In genomic region chr22:45551310-45552016, GRCh38 we compare ENCODE assay signal across 10 cellular contexts. TPM values are rescaled to one million over a fixed set of nuclear protein-coding genes. Genes with fewer than 3 reads are reported as not detected.
A peak's percentile ranks its signal among the peaks of the same experiment; 100 is the strongest.
DNase-seq lines count a peak whose midpoint lies in the region; ATAC-seq and TF ChIP-seq lines count a peak whose summit lies in the region.
"Had no signal": no experiment of that assay in that cellular context is flagged by ENCODE, and none has a peak within 500 bp of the region (broad histone marks: within the 10 kb centered on the region; RNA-seq: fewer than 3 reads in every experiment).

No MANE protein-coding gene starts in this region.

- H3K4me3 ChIP-seq in esophagus squamous epithelium (no peak overlapping the region), muscle layer of colon (ENCODE audit: low read depth in 1 of 2, low read length in 2 of 2) (no peak overlapping the region), tibial artery (no peak overlapping the region)

- H3K27me3 ChIP-seq in esophagus squamous epithelium (no peaks in the 10 kb centered on the region), muscle layer of colon (ENCODE audit: control insufficient read depth in 1 of 2, insufficient read depth in 2 of 2, low read length in 2 of 2) (no peaks in the 10 kb centered on the region), tibial artery (no peaks in the 10 kb centered on the region)

- TF ChIP-seq CTCF in RWPE1 (conservative IDR thresholded peaks at IDR 0.05; ENCODE audit: low read depth) (no peak), esophagus squamous epithelium (IDR thresholded peaks at IDR 0.05) (no peak), tibial artery (IDR thresholded peaks at IDR 0.05) (no peak)

- peak overlapping the region; percentile 91 for H3K27ac ChIP-seq in RWPE1
- peak overlapping the region; percentile 87 to 96 (median 94) for H3K27ac ChIP-seq in esophagus squamous epithelium
- peak overlapping the region; percentile 29 for H3K27ac ChIP-seq in muscle layer of colon (ENCODE audit: low read depth, low read length)
- H3K27ac ChIP-seq in tibial artery, result peak overlapping the region; percentile 87 to 94

- 23 to 47% methylated on average over 2 to 8 of the region's 18 CpGs for WGBS in esophagus squamous epithelium, 2 donors

- no peaks in the 10 kb centered on the region for H3K9me3 ChIP-seq in esophagus squamous epithelium
- no peaks in the 10 kb centered on the region for H3K9me3 ChIP-seq in muscle layer of colon (ENCODE audit: low read length)
- H3K9me3 ChIP-seq in tibial artery, result no peaks in the 10 kb centered on the region

- H3K4me1 ChIP-seq in esophagus squamous epithelium (peaks cover 58 to 74% (median 64%) of the 10 kb centered on the region in 3 donors), muscle layer of colon (ENCODE audit: insufficient read depth, low read length) (peaks cover 65% of the 10 kb centered on the region), tibial artery (peaks cover 4 to 66% (median 63%) of the 10 kb centered on the region in 4 donors)

- ATAC-seq in GM21367 (IDR thresholded peaks at IDR 0.05; ENCODE audit: unreplicated experiment) (no peak), GM21529 (IDR thresholded peaks at IDR 0.05; ENCODE audit: unreplicated experiment) (no peak), HG02588 (IDR thresholded peaks at IDR 0.05; ENCODE audit: unreplicated experiment) (no peak)

- H3K9ac ChIP-seq in muscle layer of colon (ENCODE audit: low read length), result no peak overlapping the region

- POLR2A ChIA-PET in RWPE1 (lab: Yijun Ruan, JAX; ENCODE audit: low non-redundant PET), result no interaction called here

- H3K36me3 ChIP-seq in esophagus squamous epithelium (peaks cover 3 to 22% (median 4%) of the 10 kb centered on the region in 3 donors), muscle layer of colon (ENCODE audit: insufficient read depth, low read length) (peaks cover 5% of the 10 kb centered on the region), tibial artery (peaks cover 0 to 11% (median 0%) of the 10 kb centered on the region in 3 donors)

- no peak for DNase-seq in RWPE1 (ENCODE audit: low spot score)
- no peak for DNase-seq in esophagus squamous epithelium (lab: John Stamatoyannopoulos, UW)
- peak; percentile 55 to 83 for DNase-seq in tibial artery
- no peak for DNase-seq in AG08396 (ENCODE audit: low spot score)
- DNase-seq: foreskin melanocyte, NCI-H748 treated with DMSO at 0.1 percent for 48 hours had no signal

- CTCF ChIA-PET in RWPE1 (lab: Yijun Ruan, JAX), result interaction anchor here (0.6 kb wide), 1 partner anchor 545 kb away, joined by 3 read pairs; no protein-coding TSS in a partner anchor

- intact Hi-C loops in esophagus squamous epithelium (cut with DNase I) (no loop called here), tibial artery (cut with DNase I; ENCODE audit: low total_unique reads) (loop anchor here (2.0 kb wide), 2 partner anchors 109 to 117 kb away; no protein-coding TSS in a partner anchor)

- no peak for TF ChIP-seq POLR2A in esophagus squamous epithelium (IDR thresholded peaks at IDR 0.05)

RNA-seq across cellular contexts. Expression of gene FBLN1, which starts 48.8 kb away (rescaled TPM):
- total RNA-seq in esophagus squamous epithelium, result 100 to 1,000 TPM in 2 of 4 donors, 10 to 100 TPM in 2; 33.7 to 546 (median 86.3) TPM

Comparison
In these comparisons a context has a peak if more than half of its experiments do, and no peak if none do; other contexts are left out.
1. DNase-seq: peak in tibial artery (2 of 2); none in RWPE1 (single experiment), esophagus squamous epithelium (single experiment) and AG08396 (single experiment).
2. H3K27ac ChIP-seq: peak in every context shown above with its lines; median percentile 94 in esophagus squamous epithelium; 91 in RWPE1; 90 in tibial artery; 29 in muscle layer of colon.